Comparison of ENCODE assay signal across 15 cellular contexts in the genomic region with DNA sequence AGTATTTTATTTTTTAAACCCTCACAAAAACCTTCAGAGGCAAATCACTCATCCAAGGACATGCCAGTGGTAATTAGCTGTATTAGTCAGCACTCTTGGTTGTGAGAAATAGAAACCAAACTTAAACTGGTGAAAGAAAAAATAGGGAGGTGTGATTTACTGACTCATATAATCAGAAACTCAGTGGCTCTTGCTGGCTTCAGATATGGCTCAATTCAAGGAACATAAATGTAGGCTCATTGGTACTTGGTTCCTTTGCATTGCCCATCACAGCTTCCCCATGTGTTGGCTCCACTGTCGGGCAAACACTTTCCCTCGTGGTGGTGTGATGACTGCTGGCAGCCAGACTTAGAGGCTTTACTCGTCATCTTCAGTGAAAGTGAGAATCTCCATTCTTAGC.
DNase-seq lines count a peak whose midpoint lies in the region; ATAC-seq and TF ChIP-seq lines count a peak whose summit lies in the region.
"Had no signal": no experiment of that assay in that cellular context is flagged by ENCODE, and none has a peak within 500 bp of the region (broad histone marks: within the 10 kb centered on the region; RNA-seq: fewer than 3 reads in every experiment).

No MANE protein-coding gene starts in this region.

- H2BK20ac ChIP-seq in IMR-90 (ENCODE audit: low read depth, low read length), result no peak overlapping the region

- POLR2A ChIA-PET in IMR-90 (lab: Charles Lee; ENCODE audit: unreplicated experiment), result no interaction called here

- H3K4me1 ChIP-seq in ACC112 (ENCODE audit: control insufficient read depth, insufficient read depth, low read length, unreplicated experiment), result peaks cover 10% of the 10 kb centered on the region
- no peaks in the 10 kb centered on the region for H3K4me1 ChIP-seq in IMR-90 (ENCODE audit: control insufficient read depth, insufficient read depth, low read length)
- H3K4me1 ChIP-seq in effector memory CD4-positive, alpha-beta T cell (ENCODE audit: control insufficient read depth, insufficient read depth, low read length, poor library complexity, severe bottlenecking), result no peaks in the 10 kb centered on the region

- H3K9me3 ChIP-seq in IMR-90 (ENCODE audit: control insufficient read depth, insufficient read depth, low read length), result no peaks in the 10 kb centered on the region
- no peaks in the 10 kb centered on the region for H3K9me3 ChIP-seq in effector memory CD4-positive, alpha-beta T cell (ENCODE audit: control insufficient read depth, low read length)
- H3K9me3 ChIP-seq: thoracic aorta had no signal

- DNase-seq in IMR-90 (peak; percentile 22), fibroblast of peridontal ligament (ENCODE audit: extremely low read depth) (peak; percentile 18), omental fat pad (ENCODE audit: low spot score) (no peak), DMS153 (lab: John Stamatoyannopoulos, UW) (no peak), GM13976 (ENCODE audit: low spot score) (no peak)
- DNase-seq in effector memory CD4-positive, alpha-beta T cell, result no peak
- DNase-seq: activated CD4-positive, alpha-beta T cell treated with anti-CD3 and anti-CD28 coated beads for 4 hours; activated naive CD4-positive, alpha-beta T cell treated with Interleukin-2 at 50 U/mL for 16 hours; AML-193; NCI-H2227 treated with DMSO at 0.1 percent for 48 hours; stimulated activated CD4-positive, alpha-beta T cell treated with anti-CD3 and anti-CD28 coated beads, Interleukin-2, amount 100 ng/mL, for 48 hours had no signal

- TF ChIP-seq CTCF in IMR-90 (conservative IDR thresholded peaks at IDR 0.05; ENCODE audit: low read depth, low read length) (no peak), omental fat pad (IDR thresholded peaks at IDR 0.05) (no peak), GM13976 (IDR thresholded peaks at IDR 0.05; ENCODE audit: borderline replicate concordance, control extremely low read depth, extremely low read depth, insufficient read depth, missing control alignments) (no peak)

- no peak overlapping the region for H4K91ac ChIP-seq in IMR-90 (ENCODE audit: insufficient read depth, low read depth, low read length)

- no peak overlapping the region for H3K56ac ChIP-seq in IMR-90 (ENCODE audit: extremely low read depth, insufficient read depth, low read length)

- H4K20me1 ChIP-seq in IMR-90 (ENCODE audit: insufficient read depth, low read length), result no peaks in the 10 kb centered on the region

- no peak overlapping the region for H3K4ac ChIP-seq in IMR-90 (ENCODE audit: low read depth, low read length)

- H3K23ac ChIP-seq in IMR-90 (ENCODE audit: low read depth, low read length), result no peak overlapping the region

- intact Hi-C loops in IMR-90 (cut with micrococcal nuclease), result no loop called here

- ATAC-seq in GM21447 (IDR thresholded peaks at IDR 0.05; ENCODE audit: unreplicated experiment) (peak; percentile 78), IMR-90 (ENCODE audit: low read depth) (peak; percentile 29; the same call in 1 of the 2 replicates), omental fat pad (ENCODE audit: low FRiP score) (no peak)

- H3K27ac ChIP-seq in ACC112 (ENCODE audit: low read depth, low read length) (peak overlapping the region; percentile 44), IMR-90 (ENCODE audit: insufficient read depth, low read length) (no peak overlapping the region)
- H3K27ac ChIP-seq in effector memory CD4-positive, alpha-beta T cell (ENCODE audit: insufficient read depth, low read length, poor library complexity, severe bottlenecking), result no peak overlapping the region
- H3K27ac ChIP-seq: SK-N-MC, thoracic aorta had no signal

- H2AFZ ChIP-seq in ACC112 (ENCODE audit: low read length, unreplicated experiment), result peak overlapping the region; percentile 5
- H2AFZ ChIP-seq in IMR-90 (replicated peaks; ENCODE audit: low read length, poor library complexity), result peak overlapping the region; percentile 1

- no peaks in the 10 kb centered on the region for H3K36me3 ChIP-seq in ACC112 (ENCODE audit: insufficient read depth, low read length)
- H3K36me3 ChIP-seq in IMR-90 (ENCODE audit: control insufficient read depth, insufficient read depth, low read length), result no peaks in the 10 kb centered on the region
- H3K36me3 ChIP-seq in effector memory CD4-positive, alpha-beta T cell (ENCODE audit: control insufficient read depth, insufficient read depth, low read length), result no peaks in the 10 kb centered on the region
- H3K36me3 ChIP-seq: thoracic aorta had no signal

- CTCF ChIA-PET in IMR-90 (lab: Yijun Ruan, JAX), result interaction anchor here (2.4 kb wide), 1 partner anchor 10 kb away, joined by 13 read pairs; no protein-coding TSS in a partner anchor

- no peak overlapping the region for H4K5ac ChIP-seq in IMR-90 (ENCODE audit: low read depth, low read length)

- no peak for TF ChIP-seq RAD21 in IMR-90 (IDR thresholded peaks at IDR 0.05; ENCODE audit: low read length)

- H3K79me2 ChIP-seq in ACC112 (ENCODE audit: control insufficient read depth, insufficient read depth, low read length, unreplicated experiment), result no peaks in the 10 kb centered on the region

- no peak overlapping the region for H2BK120ac ChIP-seq in IMR-90 (ENCODE audit: low read depth, low read length)

- H4K8ac ChIP-seq in IMR-90 (ENCODE audit: low read depth in 2 of 2, low read length in 2 of 2), result no peak overlapping the region

- no CpG with 5 or more reads among the region's 3 CpGs for WGBS in IMR-90 (ENCODE audit: extremely low coverage in 2 of 2, insufficient read length in 1 of 2), 2 experiments

- H3K79me1 ChIP-seq in IMR-90 (ENCODE audit: low read depth in 1 of 2, low read length in 2 of 2), result no peaks in the 10 kb centered on the region

- BruUV-seq in IMR-90 (replicated peaks; lab: Mats Ljungman, UMichigan), result no TSS peak

- H3K9ac ChIP-seq in IMR-90 (ENCODE audit: low read depth, low read length), result no peak overlapping the region

- H3K14ac ChIP-seq in IMR-90 (replicated peaks; ENCODE audit: low read depth, low read length), result no peak overlapping the region

- no peak overlapping the region for H3K4me2 ChIP-seq in IMR-90 (ENCODE audit: low read depth, low read length)

- H3K18ac ChIP-seq in IMR-90 (ENCODE audit: low read depth, low read length), result no peak overlapping the region

- H3K27me3 ChIP-seq in ACC112 (ENCODE audit: insufficient read depth, low read length) (no peaks in the 10 kb centered on the region), IMR-90 (ENCODE audit: control insufficient read depth, insufficient read depth, low read length) (no peaks in the 10 kb centered on the region)
- no peaks in the 10 kb centered on the region for H3K27me3 ChIP-seq in effector memory CD4-positive, alpha-beta T cell (replicated peaks; ENCODE audit: control insufficient read depth, insufficient read depth, low read length, poor library complexity, severe bottlenecking)

- in situ Hi-C loops in IMR-90 (cut with MboI; ENCODE audit: low sequenced_read_pairs) (loop anchor here (25.0 kb wide), 1 partner anchor 1210 kb away; no protein-coding TSS in a partner anchor), GM13976 (cut with MboI; ENCODE audit: low sequenced_read_pairs, unreplicated experiment) (loop anchor here (25.0 kb wide), 1 partner anchor 485 kb away; no protein-coding TSS in a partner anchor)

- no peak for TF ChIP-seq POLR2A in IMR-90 (IDR thresholded peaks at IDR 0.05; ENCODE audit: low read depth, low read length)

- H2AK5ac ChIP-seq in IMR-90 (ENCODE audit: low read depth, low read length), result no peak overlapping the region

- dilution Hi-C loops in IMR-90 (cut with HindIII; ENCODE audit: low sequenced_read_pairs, unreplicated experiment), result loop anchor here (25.0 kb wide), 1 partner anchor 485 kb away; no protein-coding TSS in a partner anchor

- no peak overlapping the region for H2BK15ac ChIP-seq in IMR-90 (ENCODE audit: low read depth, low read length)

- H3K4me3 ChIP-seq in ACC112 (ENCODE audit: low read depth, low read length) (no peak overlapping the region), IMR-90 (ENCODE audit: insufficient read depth, low read depth, low read length) (no peak overlapping the region)
- H3K4me3 ChIP-seq in effector memory CD4-positive, alpha-beta T cell (ENCODE audit: insufficient read depth, low read depth, low read length, poor library complexity, severe bottlenecking), result no peak overlapping the region
- H3K4me3 ChIP-seq: SK-N-MC, thoracic aorta had no signal

- H2AK9ac ChIP-seq in IMR-90 (replicated peaks; ENCODE audit: low read depth, low read length, poor library complexity), result no peak overlapping the region

- no peak overlapping the region for H2BK5ac ChIP-seq in IMR-90 (ENCODE audit: low read depth, low read length, poor library complexity, severe bottlenecking)

- no peaks in the 10 kb centered on the region for H3K9me1 ChIP-seq in IMR-90 (ENCODE audit: insufficient read depth, low read length)

TF ChIP-seq in IMR-90, 13 proteins besides CTCF, POLR2A, EP300 and RAD21:
- TF ChIP-seq, protein P1, sequence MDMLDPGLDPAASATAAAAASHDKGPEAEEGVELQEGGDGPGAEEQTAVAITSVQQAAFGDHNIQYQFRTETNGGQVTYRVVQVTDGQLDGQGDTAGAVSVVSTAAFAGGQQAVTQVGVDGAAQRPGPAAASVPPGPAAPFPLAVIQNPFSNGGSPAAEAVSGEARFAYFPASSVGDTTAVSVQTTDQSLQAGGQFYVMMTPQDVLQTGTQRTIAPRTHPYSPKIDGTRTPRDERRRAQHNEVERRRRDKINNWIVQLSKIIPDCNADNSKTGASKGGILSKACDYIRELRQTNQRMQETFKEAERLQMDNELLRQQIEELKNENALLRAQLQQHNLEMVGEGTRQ (IDR thresholded peaks at IDR 0.05; ENCODE audit: low read depth, low read length), result no peak
- TF ChIP-seq MAZ (IDR thresholded peaks at IDR 0.05; ENCODE audit: borderline replicate concordance, low read depth, low read length) (no peak), MXI1 (IDR thresholded peaks at IDR 0.05; ENCODE audit: borderline replicate concordance, low read depth, low read length) (no peak), RFX5 (IDR thresholded peaks at IDR 0.05; ENCODE audit: low read depth, low read length) (no peak), MAFK (IDR thresholded peaks at IDR 0.05; ENCODE audit: low read depth, low read length) (no peak), RCOR1 (IDR thresholded peaks at IDR 0.05; ENCODE audit: insufficient replicate concordance, low read length) (no peak), CEBPB (IDR thresholded peaks at IDR 0.05; ENCODE audit: low read depth, low read length) (no peak)
- TF ChIP-seq, protein P2, sequence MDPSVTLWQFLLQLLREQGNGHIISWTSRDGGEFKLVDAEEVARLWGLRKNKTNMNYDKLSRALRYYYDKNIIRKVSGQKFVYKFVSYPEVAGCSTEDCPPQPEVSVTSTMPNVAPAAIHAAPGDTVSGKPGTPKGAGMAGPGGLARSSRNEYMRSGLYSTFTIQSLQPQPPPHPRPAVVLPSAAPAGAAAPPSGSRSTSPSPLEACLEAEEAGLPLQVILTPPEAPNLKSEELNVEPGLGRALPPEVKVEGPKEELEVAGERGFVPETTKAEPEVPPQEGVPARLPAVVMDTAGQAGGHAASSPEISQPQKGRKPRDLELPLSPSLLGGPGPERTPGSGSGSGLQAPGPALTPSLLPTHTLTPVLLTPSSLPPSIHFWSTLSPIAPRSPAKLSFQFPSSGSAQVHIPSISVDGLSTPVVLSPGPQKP (IDR thresholded peaks at IDR 0.05; ENCODE audit: borderline replicate concordance, low read depth, low read length), result no peak

Comparison
In these comparisons a context has a peak if more than half of its experiments do, and no peak if none do; other contexts are left out.
1. DNase-seq: peak in IMR-90 (single experiment) and fibroblast of peridontal ligament (single experiment); none in omental fat pad (single experiment), DMS153 (single experiment), GM13976 (single experiment) and effector memory CD4-positive, alpha-beta T cell (0 of 3).